Comparison of ENCODE assay signal across 21 cellular contexts in the genomic region with DNA sequence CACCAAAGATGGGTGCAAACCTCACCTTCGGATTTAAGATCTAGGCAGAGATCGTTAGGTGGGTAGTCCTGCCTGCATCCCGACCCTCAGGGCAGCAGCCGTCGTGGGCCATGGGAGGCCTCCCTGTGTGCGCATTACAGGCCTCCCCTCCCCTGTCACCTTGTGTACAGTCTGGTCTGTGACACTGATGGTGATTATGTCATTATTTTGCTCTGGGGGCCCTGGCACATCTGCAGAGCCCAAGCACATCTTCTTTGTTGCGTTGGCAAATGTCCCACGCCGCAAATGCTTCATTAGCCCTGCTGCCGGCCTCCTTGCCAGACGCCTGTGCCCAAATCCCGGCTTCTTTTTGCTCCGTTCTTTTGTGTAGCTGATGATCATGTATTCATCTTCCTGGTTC. TPM values are rescaled to one million over a fixed set of nuclear protein-coding genes. Genes with fewer than 3 reads are reported as not detected.
A peak's percentile ranks its signal among the peaks of the same experiment; 100 is the strongest.
DNase-seq lines count a peak whose midpoint lies in the region; ATAC-seq and TF ChIP-seq lines count a peak whose summit lies in the region.
"Had no signal": no experiment of that assay in that cellular context is flagged by ENCODE, and none has a peak within 500 bp of the region (broad histone marks: within the 10 kb centered on the region; RNA-seq: fewer than 3 reads in every experiment).

No MANE protein-coding gene starts in this region.

- no peaks in the 10 kb centered on the region for H3K9me3 ChIP-seq in psoas muscle
- H3K9me3 ChIP-seq: A549; BLaER1 treated with 17β-estradiol and CSF1 and Interleukin-3, amounts not matched to agents 10 nM and 100 nM; body of pancreas; uterus had no signal

- no peaks in the 10 kb centered on the region for H3K4me1 ChIP-seq in psoas muscle
- H3K4me1 ChIP-seq: A549; BLaER1 treated with 17β-estradiol and CSF1 and Interleukin-3, amounts not matched to agents 10 nM and 100 nM; uterus had no signal

- H3K27me3 ChIP-seq in psoas muscle (ENCODE audit: insufficient read depth in 3 of 3, low read length in 2 of 3) (peaks cover 0 to 4% (median 0%) of the 10 kb centered on the region in 3 donors), brain microvascular endothelial cell (replicated peaks) (no peaks in the 10 kb centered on the region)
- H3K27me3 ChIP-seq: BLaER1 treated with 17β-estradiol and CSF1 and Interleukin-3, amounts not matched to agents 10 nM and 100 nM; body of pancreas; foreskin keratinocyte; uterus had no signal

- in situ Hi-C loops in brain microvascular endothelial cell (cut with HindIII; ENCODE audit: low pct_ligation_motif_present, low sequenced_read_pairs) = no loop called here

- intact Hi-C loops in psoas muscle (cut with DNase I) = no loop called here

- 50 to 73% (median 53%) methylated on average over 13 of the region's 13 CpGs for WGBS in psoas muscle, 3 donors

- DNase-seq in NCI-H748 (lab: John Stamatoyannopoulos, UW; ENCODE audit: unreplicated experiment) (peak; percentile 82), NCI-H748 treated with DMSO at 0.1 percent for 48 hours (lab: John Stamatoyannopoulos, UW) (no peak), NCI-H1694 treated with DMSO at 0.1 percent for 48 hours (lab: John Stamatoyannopoulos, UW) (peak; percentile 61), psoas muscle (no peak), brain microvascular endothelial cell (no peak), NK-92 (lab: John Stamatoyannopoulos, UW; ENCODE audit: unreplicated experiment) (no peak)
- no peak for DNase-seq in NK-92 treated with Interleukin-12 subunit alpha and Interleukin-12 subunit beta, amount 100 ng/mL, for 24 hours (lab: John Stamatoyannopoulos, UW)
- DNase-seq: activated naive CD8-positive, alpha-beta T cell treated with anti-CD3 and anti-CD28 coated beads, Interleukin-2, amount 10 ng/mL, durations not matched to agents 7 days and 5 days; body of pancreas; foreskin keratinocyte; H9; mesenchymal stem cell; naive B cell; SW 1271; uterus had no signal

- H3K36me3 ChIP-seq in psoas muscle (ENCODE audit: insufficient read depth in 1 of 2, low read depth in 1 of 2) (no peaks in the 10 kb centered on the region), brain microvascular endothelial cell (replicated peaks) (no peaks in the 10 kb centered on the region)
- H3K36me3 ChIP-seq: uterus had no signal

- no peak overlapping the region for H3K4me3 ChIP-seq in psoas muscle
- no peak overlapping the region for H3K4me3 ChIP-seq in brain microvascular endothelial cell (ENCODE audit: low read depth, low read length)
- H3K4me3 ChIP-seq: A549; BLaER1 treated with 17β-estradiol and CSF1 and Interleukin-3, amounts not matched to agents 10 nM and 100 nM; body of pancreas; skin epidermis; uterus had no signal

- TF ChIP-seq CTCF in psoas muscle (IDR thresholded peaks at IDR 0.05) = no peak
- no peak for TF ChIP-seq CTCF in brain microvascular endothelial cell (IDR thresholded peaks at IDR 0.05; ENCODE audit: low read depth, low read length, missing control alignments)

- ATAC-seq in SK-N-SH treated with all-trans-retinoic acid at 6 μM for 48 hours = peak; percentile 58; the same call in 2 of the 3 replicates
- peak in 3 of 4 donors; percentile 20 to 44 (median 31) for ATAC-seq in psoas muscle
- ATAC-seq: A549; activated T-helper 17 cell treated with anti-CD3 and anti-CD28 coated beads, Interleukin-2, amount 50 U/mL, for 72 hours; body of pancreas; foreskin keratinocyte had no signal

- H3K27ac ChIP-seq in psoas muscle (no peak overlapping the region), brain microvascular endothelial cell (no peak overlapping the region)
- H3K27ac ChIP-seq: A549; BLaER1 treated with 17β-estradiol and CSF1 and Interleukin-3, amounts not matched to agents 10 nM and 100 nM; foreskin keratinocyte; skin epidermis; uterus had no signal

TF ChIP-seq in SK-N-SH treated with all-trans-retinoic acid at 6 μM for 48 hours, 23 proteins besides CTCF, POLR2A, EP300 and RAD21:
- TF ChIP-seq, protein P1, sequence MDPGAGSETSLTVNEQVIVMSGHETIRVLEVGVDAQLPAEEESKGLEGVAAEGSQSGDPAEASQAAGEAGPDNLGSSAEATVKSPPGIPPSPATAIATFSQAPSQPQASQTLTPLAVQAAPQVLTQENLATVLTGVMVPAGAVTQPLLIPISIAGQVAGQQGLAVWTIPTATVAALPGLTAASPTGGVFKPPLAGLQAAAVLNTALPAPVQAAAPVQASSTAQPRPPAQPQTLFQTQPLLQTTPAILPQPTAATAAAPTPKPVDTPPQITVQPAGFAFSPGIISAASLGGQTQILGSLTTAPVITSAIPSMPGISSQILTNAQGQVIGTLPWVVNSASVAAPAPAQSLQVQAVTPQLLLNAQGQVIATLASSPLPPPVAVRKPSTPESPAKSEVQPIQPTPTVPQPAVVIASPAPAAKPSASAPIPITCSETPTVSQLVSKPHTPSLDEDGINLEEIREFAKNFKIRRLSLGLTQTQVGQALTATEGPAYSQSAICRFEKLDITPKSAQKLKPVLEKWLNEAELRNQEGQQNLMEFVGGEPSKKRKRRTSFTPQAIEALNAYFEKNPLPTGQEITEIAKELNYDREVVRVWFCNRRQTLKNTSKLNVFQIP (CRISPR knock-in tag; IDR thresholded peaks at IDR 0.05; ENCODE audit: borderline replicate concordance, low read depth) = no peak
- no peak for TF ChIP-seq SNAI2 (CRISPR knock-in tag; IDR thresholded peaks at IDR 0.05)
- TF ChIP-seq GLIS3 (CRISPR knock-in tag; IDR thresholded peaks at IDR 0.05) = no peak
- TF ChIP-seq, protein P2, sequence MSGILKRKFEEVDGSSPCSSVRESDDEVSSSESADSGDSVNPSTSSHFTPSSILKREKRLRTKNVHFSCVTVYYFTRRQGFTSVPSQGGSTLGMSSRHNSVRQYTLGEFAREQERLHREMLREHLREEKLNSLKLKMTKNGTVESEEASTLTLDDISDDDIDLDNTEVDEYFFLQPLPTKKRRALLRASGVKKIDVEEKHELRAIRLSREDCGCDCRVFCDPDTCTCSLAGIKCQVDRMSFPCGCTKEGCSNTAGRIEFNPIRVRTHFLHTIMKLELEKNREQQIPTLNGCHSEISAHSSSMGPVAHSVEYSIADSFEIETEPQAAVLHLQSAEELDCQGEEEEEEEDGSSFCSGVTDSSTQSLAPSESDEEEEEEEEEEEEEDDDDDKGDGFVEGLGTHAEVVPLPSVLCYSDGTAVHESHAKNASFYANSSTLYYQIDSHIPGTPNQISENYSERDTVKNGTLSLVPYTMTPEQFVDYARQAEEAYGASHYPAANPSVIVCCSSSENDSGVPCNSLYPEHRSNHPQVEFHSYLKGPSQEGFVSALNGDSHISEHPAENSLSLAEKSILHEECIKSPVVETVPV (CRISPR knock-in tag; IDR thresholded peaks at IDR 0.05) = no peak
- peak; percentile 58; the same call in 1 of the 2 replicates for TF ChIP-seq TCF4 (CRISPR knock-in tag; IDR thresholded peaks at IDR 0.05; ENCODE audit: borderline replicate concordance)
- no peak for TF ChIP-seq CSDC2 (CRISPR knock-in tag; IDR thresholded peaks at IDR 0.05)
- TF ChIP-seq, protein P3, sequence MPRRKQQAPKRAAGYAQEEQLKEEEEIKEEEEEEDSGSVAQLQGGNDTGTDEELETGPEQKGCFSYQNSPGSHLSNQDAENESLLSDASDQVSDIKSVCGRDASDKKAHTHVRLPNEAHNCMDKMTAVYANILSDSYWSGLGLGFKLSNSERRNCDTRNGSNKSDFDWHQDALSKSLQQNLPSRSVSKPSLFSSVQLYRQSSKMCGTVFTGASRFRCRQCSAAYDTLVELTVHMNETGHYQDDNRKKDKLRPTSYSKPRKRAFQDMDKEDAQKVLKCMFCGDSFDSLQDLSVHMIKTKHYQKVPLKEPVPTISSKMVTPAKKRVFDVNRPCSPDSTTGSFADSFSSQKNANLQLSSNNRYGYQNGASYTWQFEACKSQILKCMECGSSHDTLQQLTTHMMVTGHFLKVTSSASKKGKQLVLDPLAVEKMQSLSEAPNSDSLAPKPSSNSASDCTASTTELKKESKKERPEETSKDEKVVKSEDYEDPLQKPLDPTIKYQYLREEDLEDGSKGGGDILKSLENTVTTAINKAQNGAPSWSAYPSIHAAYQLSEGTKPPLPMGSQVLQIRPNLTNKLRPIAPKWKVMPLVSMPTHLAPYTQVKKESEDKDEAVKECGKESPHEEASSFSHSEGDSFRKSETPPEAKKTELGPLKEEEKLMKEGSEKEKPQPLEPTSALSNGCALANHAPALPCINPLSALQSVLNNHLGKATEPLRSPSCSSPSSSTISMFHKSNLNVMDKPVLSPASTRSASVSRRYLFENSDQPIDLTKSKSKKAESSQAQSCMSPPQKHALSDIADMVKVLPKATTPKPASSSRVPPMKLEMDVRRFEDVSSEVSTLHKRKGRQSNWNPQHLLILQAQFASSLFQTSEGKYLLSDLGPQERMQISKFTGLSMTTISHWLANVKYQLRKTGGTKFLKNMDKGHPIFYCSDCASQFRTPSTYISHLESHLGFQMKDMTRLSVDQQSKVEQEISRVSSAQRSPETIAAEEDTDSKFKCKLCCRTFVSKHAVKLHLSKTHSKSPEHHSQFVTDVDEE (CRISPR knock-in tag; IDR thresholded peaks at IDR 0.05) = peak; percentile 79
- TF ChIP-seq BACH2 (CRISPR knock-in tag; IDR thresholded peaks at IDR 0.05; ENCODE audit: borderline replicate concordance) = no peak
- TF ChIP-seq, protein P4, sequence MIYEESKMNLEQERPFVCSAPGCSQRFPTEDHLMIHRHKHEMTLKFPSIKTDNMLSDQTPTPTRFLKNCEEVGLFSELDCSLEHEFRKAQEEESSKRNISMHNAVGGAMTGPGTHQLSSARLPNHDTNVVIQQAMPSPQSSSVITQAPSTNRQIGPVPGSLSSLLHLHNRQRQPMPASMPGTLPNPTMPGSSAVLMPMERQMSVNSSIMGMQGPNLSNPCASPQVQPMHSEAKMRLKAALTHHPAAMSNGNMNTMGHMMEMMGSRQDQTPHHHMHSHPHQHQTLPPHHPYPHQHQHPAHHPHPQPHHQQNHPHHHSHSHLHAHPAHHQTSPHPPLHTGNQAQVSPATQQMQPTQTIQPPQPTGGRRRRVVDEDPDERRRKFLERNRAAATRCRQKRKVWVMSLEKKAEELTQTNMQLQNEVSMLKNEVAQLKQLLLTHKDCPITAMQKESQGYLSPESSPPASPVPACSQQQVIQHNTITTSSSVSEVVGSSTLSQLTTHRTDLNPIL (CRISPR knock-in tag; IDR thresholded peaks at IDR 0.05; ENCODE audit: low read depth) = no peak

RNA-seq across cellular contexts. Expression of a gene that starts 31.7 kb away (rescaled TPM):
- 10 to 100 TPM in 3 of 4 donors, 1 to 10 TPM in 1; 8.3 to 20.6 (median 18.3) TPM for total RNA-seq in psoas muscle
- 1 to 10 TPM in 1 of 3 donors, under 1 TPM in 2; 0.40 to 1.7 (median 0.93) TPM for polyA plus RNA-seq in psoas muscle
- total RNA-seq: activated naive CD8-positive, alpha-beta T cell treated with anti-CD3 and anti-CD28 coated beads, Interleukin-2, amount 10 ng/mL, durations not matched to agents 7 days and 5 days; G401 had no signal

Comparison
In these comparisons a context has a peak if more than half of its experiments do, and no peak if none do; other contexts are left out.
1. DNase-seq: peak in NCI-H748 (single experiment) and NCI-H1694 treated with DMSO at 0.1 percent for 48 hours (single experiment); none in NCI-H748 treated with DMSO at 0.1 percent for 48 hours (single experiment), psoas muscle (0 of 2), NK-92 treated with Interleukin-12 subunit alpha and Interleukin-12 subunit beta, amount 100 ng/mL, for 24 hours (single experiment), brain microvascular endothelial cell (single experiment) and NK-92 (single experiment).